In genomic region chr12:96249196-96250118, GRCh38 we compare ENCODE assay signal across 10 cellular contexts.
DNase-seq lines count a peak whose midpoint lies in the region; ATAC-seq and TF ChIP-seq lines count a peak whose summit lies in the region.
"Had no signal": no experiment of that assay in that cellular context is flagged by ENCODE, and none has a peak within 500 bp of the region (broad histone marks: within the 10 kb centered on the region; RNA-seq: fewer than 3 reads in every experiment).

No MANE protein-coding gene starts in this region.

- peak overlapping the region; percentile 61 for H3K9ac ChIP-seq in adipocyte (ENCODE audit: low read length)

- peaks cover 34% of the 10 kb centered on the region for H3K4me1 Mint-ChIP-seq in stimulated activated memory B cell treated with anti-CD40 and anti-IgM and Interleukin-4, amounts not matched to agents 10 μg/mL and 1 μg/mL and 100 μg/mL, for 72 hours

- no peaks in the 10 kb centered on the region for H3K9me3 ChIP-seq in adipocyte (ENCODE audit: control insufficient read depth, low read length)
- H3K9me3 ChIP-seq: ovary had no signal

- TF ChIP-seq CTCF in coronary artery (IDR thresholded peaks at IDR 0.05) = no peak

- peaks cover 21% of the 10 kb centered on the region for H3K4me1 ChIP-seq in adipocyte (ENCODE audit: control insufficient read depth, insufficient read depth, low read length)

- H3K9me3 Mint-ChIP-seq in stimulated activated memory B cell treated with anti-CD40 and anti-IgM and Interleukin-4, amounts not matched to agents 10 μg/mL and 1 μg/mL and 100 μg/mL, for 72 hours = no peaks in the 10 kb centered on the region

- H3K27me3 Mint-ChIP-seq in stimulated activated memory B cell treated with anti-CD40 and anti-IgM and Interleukin-4, amounts not matched to agents 10 μg/mL and 1 μg/mL and 100 μg/mL, for 72 hours = no peaks in the 10 kb centered on the region

- H3K27ac Mint-ChIP-seq in stimulated activated memory B cell treated with anti-CD40 and anti-IgM and Interleukin-4, amounts not matched to agents 10 μg/mL and 1 μg/mL and 100 μg/mL, for 72 hours = peak overlapping the region; percentile 51

- peak overlapping the region in 1 of 2 donors; percentile 65 for H3K27ac ChIP-seq in coronary artery
- H3K27ac ChIP-seq: 22Rv1, ovary had no signal

- H3K27me3 ChIP-seq in adipocyte (replicated peaks; ENCODE audit: control insufficient read depth, insufficient read depth, low read length) = no peaks in the 10 kb centered on the region
- H3K27me3 ChIP-seq: ovary had no signal

- peaks cover 34% of the 10 kb centered on the region for H3K36me3 ChIP-seq in adipocyte (ENCODE audit: control insufficient read depth, insufficient read depth, low read length, severe bottlenecking)
- H3K36me3 ChIP-seq: ovary had no signal

- H3K4me3 ChIP-seq in adipocyte (ENCODE audit: low read length) (peak overlapping the region; percentile 5), coronary artery (no peak overlapping the region)
- H3K4me3 ChIP-seq: ovary had no signal

- H3K4me3 Mint-ChIP-seq in stimulated activated memory B cell treated with anti-CD40 and anti-IgM and Interleukin-4, amounts not matched to agents 10 μg/mL and 1 μg/mL and 100 μg/mL, for 72 hours = no peak overlapping the region

- DNase-seq in DMS 273 (lab: John Stamatoyannopoulos, UW; ENCODE audit: unreplicated experiment) (peak; percentile 4), DMS 273 treated with DMSO at 0.1 percent for 48 hours (lab: John Stamatoyannopoulos, UW) (no peak), adipocyte (ENCODE audit: low read depth) (no peak), iris pigment epithelial cell (ENCODE audit: low read depth) (peak; percentile 66), NOMO-1 treated with DMSO at 0.1 percent for 48 hours (lab: John Stamatoyannopoulos, UW; ENCODE audit: unreplicated experiment) (no peak), coronary artery (ENCODE audit: low spot score) (no peak), NCI-H1694 (lab: John Stamatoyannopoulos, UW) (no peak)

- ATAC-seq in stimulated activated memory B cell treated with anti-CD40 and anti-IgM and Interleukin-4, amounts not matched to agents 10 μg/mL and 1 μg/mL and 100 μg/mL, for 72 hours = no peak

- peaks cover 68% of the 10 kb centered on the region for H3K36me3 Mint-ChIP-seq in stimulated activated memory B cell treated with anti-CD40 and anti-IgM and Interleukin-4, amounts not matched to agents 10 μg/mL and 1 μg/mL and 100 μg/mL, for 72 hours

Comparison
In these comparisons a context has a peak if more than half of its experiments do, and no peak if none do; other contexts are left out.
1. DNase-seq: peak in DMS 273 (single experiment) and iris pigment epithelial cell (single experiment); none in DMS 273 treated with DMSO at 0.1 percent for 48 hours (single experiment), adipocyte (single experiment), NOMO-1 treated with DMSO at 0.1 percent for 48 hours (single experiment), coronary artery (single experiment) and NCI-H1694 (single experiment).